ENCODE assay signal across 22 cellular contexts in genomic region chrX:119359618-119360382, GRCh38.
"Had no signal": no experiment of that assay in that cellular context is flagged by ENCODE, and none has a peak within 500 bp of the region (broad histone marks: within the 10 kb centered on the region; RNA-seq: fewer than 3 reads in every experiment).

No MANE protein-coding gene starts in this region.

- DNase-seq: activated CD4-positive, alpha-beta memory T cell treated with anti-CD3 and anti-CD28 coated beads, Interleukin-2, amount 10 ng/mL, durations not matched to agents 7 days and 5 days; activated CD4-positive, alpha-beta T cell treated with anti-CD3 and anti-CD28 coated beads for 1 hour; activated CD4-positive, alpha-beta T cell treated with anti-CD3 and anti-CD28 coated beads, Interleukin-2, amount 10 ng/mL, durations not matched to agents 24 days and 14 days; activated gamma-delta T cell; activated naive CD4-positive, alpha-beta T cell treated with anti-CD3 and anti-CD28 coated beads, Interleukin-2, amount 10 ng/mL, durations not matched to agents 7 days and 5 days; activated naive CD8-positive, alpha-beta T cell treated with anti-CD3 and anti-CD28 coated beads, Interleukin-2, amount 10 ng/mL, durations not matched to agents 7 days and 5 days; activated T-cell treated with anti-CD3 and anti-CD28 coated beads for 4 hours; activated T-cell treated with anti-CD3 and anti-CD28 coated beads, Interleukin-2, amount 50 U/mL, for 48 hours; aorta; caudate nucleus; MV-4-11; NCI-H1092 treated with DMSO at 0.1 percent for 48 hours; NCI-H1417 treated with DMSO at 0.1 percent for 48 hours; NCI-H1694; NCI-H2029 treated with DMSO at 0.1 percent for 48 hours; NCI-H446; PC-3; SHP77 treated with DMSO at 0.1 percent for 48 hours had no signal

- ATAC-seq: activated T-helper 17 cell treated with anti-CD3 and anti-CD28 coated beads, Interleukin-2, amount 50 U/mL, for 72 hours; PC-3; WTC11 had no signal

- H3K27ac ChIP-seq: breast epithelium, KMS-11 had no signal

- H3K4me1 ChIP-seq: breast epithelium had no signal

- H3K4me3 ChIP-seq: breast epithelium had no signal

- H3K9me3 ChIP-seq: breast epithelium had no signal

- H3K9ac ChIP-seq: KMS-11 had no signal

- H3K4me2 ChIP-seq: KMS-11 had no signal

- H3K36me3 ChIP-seq: breast epithelium had no signal
